Comparison of ENCODE assay signal across 1 cellular context in the genomic region with DNA sequence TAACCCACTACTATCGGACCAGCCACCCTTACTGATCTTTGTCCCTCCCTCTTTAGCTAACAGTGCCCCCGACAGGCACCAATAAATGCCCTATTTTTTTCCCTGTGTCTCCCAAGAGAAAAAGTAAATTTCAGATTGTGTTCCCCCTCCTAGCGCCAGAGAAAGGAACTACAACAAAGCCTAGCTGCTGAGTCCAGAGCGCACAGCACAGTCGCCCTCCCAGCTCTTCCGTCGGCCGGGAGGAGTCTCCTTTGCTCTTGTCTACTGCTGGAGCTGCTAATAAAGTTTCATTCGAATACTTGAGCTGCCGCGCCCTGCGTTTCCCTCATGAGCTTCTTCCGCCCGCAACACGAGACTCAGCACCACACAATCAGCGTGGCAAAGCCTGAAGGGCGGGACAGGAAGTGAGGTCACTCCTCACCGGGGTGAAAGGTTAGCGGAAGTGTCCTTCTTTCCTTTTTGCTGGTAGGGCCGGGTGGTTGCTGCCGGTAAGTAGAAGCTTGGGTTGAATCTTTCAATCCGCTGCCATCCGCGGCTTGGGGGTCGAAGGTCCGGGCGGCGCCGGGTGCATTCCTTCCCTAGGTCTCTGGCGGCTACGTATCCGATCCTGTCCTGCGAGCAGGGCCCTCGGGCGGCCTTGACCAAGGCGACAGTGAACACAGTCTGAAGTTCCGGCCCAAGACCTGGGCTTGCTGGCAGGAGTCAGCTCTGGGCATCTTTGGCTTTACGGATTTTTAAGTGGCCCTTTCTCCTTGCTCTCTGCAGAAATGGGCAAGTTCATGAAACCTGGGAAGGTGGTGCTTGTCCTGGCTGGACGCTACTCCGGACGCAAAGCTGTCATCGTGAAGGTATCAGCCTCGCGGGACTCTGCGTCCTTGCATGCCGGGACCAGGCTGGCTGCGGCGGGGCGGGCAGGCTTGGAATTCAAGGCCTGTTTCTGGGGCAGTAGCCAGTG.
TF ChIP-seq lines count a peak whose summit lies in the region.

A gene (plus strand): TSS at position 436 of the 955 bp plus-strand sequence. CDS start 332 bp downstream, at position 768.

TF ChIP-seq in HepG2, 621 proteins besides CTCF, POLR2A, EP300 and RAD21 (continued from another document and continues in another):
- TF ChIP-seq, protein P1, sequence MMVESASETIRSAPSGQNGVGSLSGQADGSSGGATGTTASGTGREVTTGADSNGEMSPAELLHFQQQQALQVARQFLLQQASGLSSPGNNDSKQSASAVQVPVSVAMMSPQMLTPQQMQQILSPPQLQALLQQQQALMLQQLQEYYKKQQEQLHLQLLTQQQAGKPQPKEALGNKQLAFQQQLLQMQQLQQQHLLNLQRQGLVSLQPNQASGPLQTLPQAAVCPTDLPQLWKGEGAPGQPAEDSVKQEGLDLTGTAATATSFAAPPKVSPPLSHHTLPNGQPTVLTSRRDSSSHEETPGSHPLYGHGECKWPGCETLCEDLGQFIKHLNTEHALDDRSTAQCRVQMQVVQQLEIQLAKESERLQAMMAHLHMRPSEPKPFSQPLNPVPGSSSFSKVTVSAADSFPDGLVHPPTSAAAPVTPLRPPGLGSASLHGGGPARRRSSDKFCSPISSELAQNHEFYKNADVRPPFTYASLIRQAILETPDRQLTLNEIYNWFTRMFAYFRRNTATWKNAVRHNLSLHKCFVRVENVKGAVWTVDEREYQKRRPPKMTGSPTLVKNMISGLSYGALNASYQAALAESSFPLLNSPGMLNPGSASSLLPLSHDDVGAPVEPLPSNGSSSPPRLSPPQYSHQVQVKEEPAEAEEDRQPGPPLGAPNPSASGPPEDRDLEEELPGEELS (CRISPR knock-in tag; IDR thresholded peaks at IDR 0.05), result peak; percentile 91
- no peak for TF ChIP-seq JUNB (CRISPR knock-in tag; IDR thresholded peaks at IDR 0.05; ENCODE audit: borderline replicate concordance)
- TF ChIP-seq ZNF616 (CRISPR knock-in tag; IDR thresholded peaks at IDR 0.05; ENCODE audit: low read depth), result no peak
- peak; percentile 99 for TF ChIP-seq ZFP1 (CRISPR knock-in tag; IDR thresholded peaks at IDR 0.05)
- TF ChIP-seq ZFP36 (IDR thresholded peaks at IDR 0.05; ENCODE audit: borderline replicate concordance, low read depth, low read length, partially characterized antibody), result no peak
- peak; percentile 97 for TF ChIP-seq PRPF4 (IDR thresholded peaks at IDR 0.05; ENCODE audit: low read depth, low read length, poor library complexity, severe bottlenecking)
- TF ChIP-seq ARID2 (CRISPR knock-in tag; IDR thresholded peaks at IDR 0.05; ENCODE audit: borderline replicate concordance), result peak; percentile 88; the same call in 1 of the 2 replicates
- TF ChIP-seq, protein P2, sequence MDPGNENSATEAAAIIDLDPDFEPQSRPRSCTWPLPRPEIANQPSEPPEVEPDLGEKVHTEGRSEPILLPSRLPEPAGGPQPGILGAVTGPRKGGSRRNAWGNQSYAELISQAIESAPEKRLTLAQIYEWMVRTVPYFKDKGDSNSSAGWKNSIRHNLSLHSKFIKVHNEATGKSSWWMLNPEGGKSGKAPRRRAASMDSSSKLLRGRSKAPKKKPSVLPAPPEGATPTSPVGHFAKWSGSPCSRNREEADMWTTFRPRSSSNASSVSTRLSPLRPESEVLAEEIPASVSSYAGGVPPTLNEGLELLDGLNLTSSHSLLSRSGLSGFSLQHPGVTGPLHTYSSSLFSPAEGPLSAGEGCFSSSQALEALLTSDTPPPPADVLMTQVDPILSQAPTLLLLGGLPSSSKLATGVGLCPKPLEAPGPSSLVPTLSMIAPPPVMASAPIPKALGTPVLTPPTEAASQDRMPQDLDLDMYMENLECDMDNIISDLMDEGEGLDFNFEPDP (CRISPR knock-in tag; conservative IDR thresholded peaks at IDR 0.05), result 0 out of 2 replicates have a peak, but pooled peaks have one; percentile 81
- TF ChIP-seq, protein P3, sequence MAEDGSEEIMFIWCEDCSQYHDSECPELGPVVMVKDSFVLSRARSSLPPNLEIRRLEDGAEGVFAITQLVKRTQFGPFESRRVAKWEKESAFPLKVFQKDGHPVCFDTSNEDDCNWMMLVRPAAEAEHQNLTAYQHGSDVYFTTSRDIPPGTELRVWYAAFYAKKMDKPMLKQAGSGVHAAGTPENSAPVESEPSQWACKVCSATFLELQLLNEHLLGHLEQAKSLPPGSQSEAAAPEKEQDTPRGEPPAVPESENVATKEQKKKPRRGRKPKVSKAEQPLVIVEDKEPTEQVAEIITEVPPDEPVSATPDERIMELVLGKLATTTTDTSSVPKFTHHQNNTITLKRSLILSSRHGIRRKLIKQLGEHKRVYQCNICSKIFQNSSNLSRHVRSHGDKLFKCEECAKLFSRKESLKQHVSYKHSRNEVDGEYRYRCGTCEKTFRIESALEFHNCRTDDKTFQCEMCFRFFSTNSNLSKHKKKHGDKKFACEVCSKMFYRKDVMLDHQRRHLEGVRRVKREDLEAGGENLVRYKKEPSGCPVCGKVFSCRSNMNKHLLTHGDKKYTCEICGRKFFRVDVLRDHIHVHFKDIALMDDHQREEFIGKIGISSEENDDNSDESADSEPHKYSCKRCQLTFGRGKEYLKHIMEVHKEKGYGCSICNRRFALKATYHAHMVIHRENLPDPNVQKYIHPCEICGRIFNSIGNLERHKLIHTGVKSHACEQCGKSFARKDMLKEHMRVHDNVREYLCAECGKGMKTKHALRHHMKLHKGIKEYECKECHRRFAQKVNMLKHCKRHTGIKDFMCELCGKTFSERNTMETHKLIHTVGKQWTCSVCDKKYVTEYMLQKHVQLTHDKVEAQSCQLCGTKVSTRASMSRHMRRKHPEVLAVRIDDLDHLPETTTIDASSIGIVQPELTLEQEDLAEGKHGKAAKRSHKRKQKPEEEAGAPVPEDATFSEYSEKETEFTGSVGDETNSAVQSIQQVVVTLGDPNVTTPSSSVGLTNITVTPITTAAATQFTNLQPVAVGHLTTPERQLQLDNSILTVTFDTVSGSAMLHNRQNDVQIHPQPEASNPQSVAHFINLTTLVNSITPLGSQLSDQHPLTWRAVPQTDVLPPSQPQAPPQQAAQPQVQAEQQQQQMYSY (CRISPR knock-in tag; IDR thresholded peaks at IDR 0.05), result peak; percentile 58; the same call in 1 of the 2 replicates
- TF ChIP-seq ZNF335 (CRISPR knock-in tag; IDR thresholded peaks at IDR 0.05), result peak; percentile 95
- peak; percentile 99 for TF ChIP-seq EED (CRISPR knock-in tag; IDR thresholded peaks at IDR 0.05)
- TF ChIP-seq HNRNPK (IDR thresholded peaks at IDR 0.05; ENCODE audit: low read depth, low read length, poor library complexity, severe bottlenecking), result no peak
- TF ChIP-seq ZNF781 (CRISPR knock-in tag; IDR thresholded peaks at IDR 0.05; ENCODE audit: borderline replicate concordance, not compliant biosample characterization), result peak; percentile 96
- TF ChIP-seq ZBTB21 (CRISPR knock-in tag; IDR thresholded peaks at IDR 0.05), result peak; percentile 86
- TF ChIP-seq, protein P4, sequence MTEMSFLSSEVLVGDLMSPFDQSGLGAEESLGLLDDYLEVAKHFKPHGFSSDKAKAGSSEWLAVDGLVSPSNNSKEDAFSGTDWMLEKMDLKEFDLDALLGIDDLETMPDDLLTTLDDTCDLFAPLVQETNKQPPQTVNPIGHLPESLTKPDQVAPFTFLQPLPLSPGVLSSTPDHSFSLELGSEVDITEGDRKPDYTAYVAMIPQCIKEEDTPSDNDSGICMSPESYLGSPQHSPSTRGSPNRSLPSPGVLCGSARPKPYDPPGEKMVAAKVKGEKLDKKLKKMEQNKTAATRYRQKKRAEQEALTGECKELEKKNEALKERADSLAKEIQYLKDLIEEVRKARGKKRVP (CRISPR knock-in tag; IDR thresholded peaks at IDR 0.05), result peak in 1 of 2 experiments; percentile 69; a peak in 2 of 4 replicates
- TF ChIP-seq ZNF343 (CRISPR knock-in tag; IDR thresholded peaks at IDR 0.05), result peak; percentile 89
- peak; percentile 99 for TF ChIP-seq ZNF430 (CRISPR knock-in tag; IDR thresholded peaks at IDR 0.05)
- TF ChIP-seq ATF7-NPFF (CRISPR knock-in tag; IDR thresholded peaks at IDR 0.05; ENCODE audit: low read depth), result peak; percentile 90
- TF ChIP-seq BRCA1 (CRISPR knock-in tag; IDR thresholded peaks at IDR 0.05), result peak; percentile 96; the same call in 1 of the 2 replicates
- no peak; the same call in 1 of the 2 replicates for TF ChIP-seq JDP2 (CRISPR knock-in tag; IDR thresholded peaks at IDR 0.05; ENCODE audit: borderline replicate concordance)
- TF ChIP-seq ZKSCAN5 (CRISPR knock-in tag; IDR thresholded peaks at IDR 0.05), result peak; percentile 72; the same call in 1 of the 2 replicates
- peak; percentile 62 for TF ChIP-seq MED8 (CRISPR knock-in tag; IDR thresholded peaks at IDR 0.05; ENCODE audit: insufficient replicate concordance)
- peak; percentile 97 for TF ChIP-seq ZNF44 (CRISPR knock-in tag; IDR thresholded peaks at IDR 0.05)
- TF ChIP-seq, protein P5, sequence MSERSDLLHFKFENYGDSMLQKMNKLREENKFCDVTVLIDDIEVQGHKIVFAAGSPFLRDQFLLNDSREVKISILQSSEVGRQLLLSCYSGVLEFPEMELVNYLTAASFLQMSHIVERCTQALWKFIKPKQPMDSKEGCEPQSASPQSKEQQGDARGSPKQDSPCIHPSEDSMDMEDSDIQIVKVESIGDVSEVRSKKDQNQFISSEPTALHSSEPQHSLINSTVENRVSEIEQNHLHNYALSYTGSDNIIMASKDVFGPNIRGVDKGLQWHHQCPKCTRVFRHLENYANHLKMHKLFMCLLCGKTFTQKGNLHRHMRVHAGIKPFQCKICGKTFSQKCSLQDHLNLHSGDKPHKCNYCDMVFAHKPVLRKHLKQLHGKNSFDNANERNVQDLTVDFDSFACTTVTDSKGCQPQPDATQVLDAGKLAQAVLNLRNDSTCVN (CRISPR knock-in tag; IDR thresholded peaks at IDR 0.05; ENCODE audit: borderline replicate concordance), result peak; percentile 90
- TF ChIP-seq ZNF878 (CRISPR knock-in tag; IDR thresholded peaks at IDR 0.05), result peak; percentile 95
- TF ChIP-seq ZNF251 (CRISPR knock-in tag; IDR thresholded peaks at IDR 0.05), result no peak
- TF ChIP-seq AGO2 (optimal IDR thresholded peaks at IDR 0.05; ENCODE audit: low read depth, low read length), result peak; percentile 94
- no peak for TF ChIP-seq RFX1 (IDR thresholded peaks at IDR 0.05)
- 0 out of 2 replicates have a peak, but pooled peaks have one; percentile 51 for TF ChIP-seq ZNF550 (CRISPR knock-in tag; IDR thresholded peaks at IDR 0.05; ENCODE audit: borderline replicate concordance)
- TF ChIP-seq, protein P6, sequence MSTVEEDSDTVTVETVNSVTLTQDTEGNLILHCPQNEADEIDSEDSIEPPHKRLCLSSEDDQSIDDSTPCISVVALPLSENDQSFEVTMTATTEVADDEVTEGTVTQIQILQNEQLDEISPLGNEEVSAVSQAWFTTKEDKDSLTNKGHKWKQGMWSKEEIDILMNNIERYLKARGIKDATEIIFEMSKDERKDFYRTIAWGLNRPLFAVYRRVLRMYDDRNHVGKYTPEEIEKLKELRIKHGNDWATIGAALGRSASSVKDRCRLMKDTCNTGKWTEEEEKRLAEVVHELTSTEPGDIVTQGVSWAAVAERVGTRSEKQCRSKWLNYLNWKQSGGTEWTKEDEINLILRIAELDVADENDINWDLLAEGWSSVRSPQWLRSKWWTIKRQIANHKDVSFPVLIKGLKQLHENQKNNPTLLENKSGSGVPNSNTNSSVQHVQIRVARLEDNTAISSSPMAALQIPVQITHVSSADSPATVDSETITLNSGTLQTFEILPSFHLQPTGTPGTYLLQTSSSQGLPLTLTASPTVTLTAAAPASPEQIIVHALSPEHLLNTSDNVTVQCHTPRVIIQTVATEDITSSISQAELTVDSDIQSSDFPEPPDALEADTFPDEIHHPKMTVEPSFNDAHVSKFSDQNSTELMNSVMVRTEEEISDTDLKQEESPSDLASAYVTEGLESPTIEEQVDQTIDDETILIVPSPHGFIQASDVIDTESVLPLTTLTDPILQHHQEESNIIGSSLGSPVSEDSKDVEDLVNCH (CRISPR knock-in tag; IDR thresholded peaks at IDR 0.05), result 0 out of 2 replicates have a peak, but pooled peaks have one; percentile 62
- TF ChIP-seq, protein P7, sequence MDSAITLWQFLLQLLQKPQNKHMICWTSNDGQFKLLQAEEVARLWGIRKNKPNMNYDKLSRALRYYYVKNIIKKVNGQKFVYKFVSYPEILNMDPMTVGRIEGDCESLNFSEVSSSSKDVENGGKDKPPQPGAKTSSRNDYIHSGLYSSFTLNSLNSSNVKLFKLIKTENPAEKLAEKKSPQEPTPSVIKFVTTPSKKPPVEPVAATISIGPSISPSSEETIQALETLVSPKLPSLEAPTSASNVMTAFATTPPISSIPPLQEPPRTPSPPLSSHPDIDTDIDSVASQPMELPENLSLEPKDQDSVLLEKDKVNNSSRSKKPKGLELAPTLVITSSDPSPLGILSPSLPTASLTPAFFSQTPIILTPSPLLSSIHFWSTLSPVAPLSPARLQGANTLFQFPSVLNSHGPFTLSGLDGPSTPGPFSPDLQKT (CRISPR knock-in tag; IDR thresholded peaks at IDR 0.05; ENCODE audit: borderline replicate concordance), result no peak
- TF ChIP-seq ZNF124 (CRISPR knock-in tag; IDR thresholded peaks at IDR 0.05), result peak; percentile 99
- TF ChIP-seq CENPT (CRISPR knock-in tag; IDR thresholded peaks at IDR 0.05; ENCODE audit: low read depth), result peak; percentile 91
- TF ChIP-seq, protein P8, sequence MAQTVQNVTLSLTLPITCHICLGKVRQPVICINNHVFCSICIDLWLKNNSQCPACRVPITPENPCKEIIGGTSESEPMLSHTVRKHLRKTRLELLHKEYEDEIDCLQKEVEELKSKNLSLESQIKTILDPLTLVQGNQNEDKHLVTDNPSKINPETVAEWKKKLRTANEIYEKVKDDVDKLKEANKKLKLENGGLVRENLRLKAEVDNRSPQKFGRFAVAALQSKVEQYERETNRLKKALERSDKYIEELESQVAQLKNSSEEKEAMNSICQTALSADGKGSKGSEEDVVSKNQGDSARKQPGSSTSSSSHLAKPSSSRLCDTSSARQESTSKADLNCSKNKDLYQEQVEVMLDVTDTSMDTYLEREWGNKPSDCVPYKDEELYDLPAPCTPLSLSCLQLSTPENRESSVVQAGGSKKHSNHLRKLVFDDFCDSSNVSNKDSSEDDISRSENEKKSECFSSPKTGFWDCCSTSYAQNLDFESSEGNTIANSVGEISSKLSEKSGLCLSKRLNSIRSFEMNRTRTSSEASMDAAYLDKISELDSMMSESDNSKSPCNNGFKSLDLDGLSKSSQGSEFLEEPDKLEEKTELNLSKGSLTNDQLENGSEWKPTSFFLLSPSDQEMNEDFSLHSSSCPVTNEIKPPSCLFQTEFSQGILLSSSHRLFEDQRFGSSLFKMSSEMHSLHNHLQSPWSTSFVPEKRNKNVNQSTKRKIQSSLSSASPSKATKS (CRISPR knock-in tag; IDR thresholded peaks at IDR 0.05), result peak; percentile 84; the same call in 1 of the 2 replicates
- TF ChIP-seq KLF13 (CRISPR knock-in tag; IDR thresholded peaks at IDR 0.05), result peak; percentile 64; the same call in 1 of the 2 replicates
- TF ChIP-seq ZNF446 (CRISPR knock-in tag; IDR thresholded peaks at IDR 0.05), result peak; percentile 86; the same call in 1 of the 2 replicates
- TF ChIP-seq, protein P9, sequence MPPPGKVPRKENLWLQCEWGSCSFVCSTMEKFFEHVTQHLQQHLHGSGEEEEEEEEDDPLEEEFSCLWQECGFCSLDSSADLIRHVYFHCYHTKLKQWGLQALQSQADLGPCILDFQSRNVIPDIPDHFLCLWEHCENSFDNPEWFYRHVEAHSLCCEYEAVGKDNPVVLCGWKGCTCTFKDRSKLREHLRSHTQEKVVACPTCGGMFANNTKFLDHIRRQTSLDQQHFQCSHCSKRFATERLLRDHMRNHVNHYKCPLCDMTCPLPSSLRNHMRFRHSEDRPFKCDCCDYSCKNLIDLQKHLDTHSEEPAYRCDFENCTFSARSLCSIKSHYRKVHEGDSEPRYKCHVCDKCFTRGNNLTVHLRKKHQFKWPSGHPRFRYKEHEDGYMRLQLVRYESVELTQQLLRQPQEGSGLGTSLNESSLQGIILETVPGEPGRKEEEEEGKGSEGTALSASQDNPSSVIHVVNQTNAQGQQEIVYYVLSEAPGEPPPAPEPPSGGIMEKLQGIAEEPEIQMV (CRISPR knock-in tag; IDR thresholded peaks at IDR 0.05; ENCODE audit: low read depth), result peak; percentile 85
- peak; percentile 78 for TF ChIP-seq ZNF724P (CRISPR knock-in tag; IDR thresholded peaks at IDR 0.05; ENCODE audit: borderline replicate concordance)
- TF ChIP-seq ADNP (CRISPR knock-in tag; IDR thresholded peaks at IDR 0.05), result no peak
- peak; percentile 81; the same call in 1 of the 2 replicates for TF ChIP-seq AHR (CRISPR knock-in tag; IDR thresholded peaks at IDR 0.05)
